18 cellular contexts compared by ENCODE assay signal in the genomic region with DNA sequence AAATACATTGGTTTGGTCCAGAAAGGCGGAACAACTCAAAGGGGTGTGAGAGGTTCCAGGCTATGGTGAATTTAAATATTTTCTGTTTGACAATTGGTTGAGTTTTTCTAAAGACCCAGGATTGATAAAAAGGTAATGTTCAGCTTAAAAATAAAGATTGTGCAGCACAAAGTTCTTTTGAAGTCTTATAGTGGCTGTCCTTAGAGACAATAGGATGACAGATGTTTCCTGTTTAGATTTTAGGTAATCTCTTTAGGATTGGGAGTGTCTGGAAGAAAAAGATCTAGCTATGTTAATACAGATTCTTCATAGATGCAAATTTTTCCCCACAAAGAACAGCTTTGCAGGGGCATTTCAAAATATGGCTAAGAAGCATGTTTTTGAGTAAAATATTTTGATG.
"Had no signal": no experiment of that assay in that cellular context is flagged by ENCODE, and none has a peak within 500 bp of the region (broad histone marks: within the 10 kb centered on the region; RNA-seq: fewer than 3 reads in every experiment).

No MANE protein-coding gene starts in this region.

- H3K36me3 ChIP-seq: esophagus muscularis mucosa, gastrocnemius medialis, heart right ventricle, pancreas, vagina had no signal

- H3K4me1 ChIP-seq: esophagus muscularis mucosa, gastrocnemius medialis, heart right ventricle, pancreas, vagina had no signal

- DNase-seq: dorsolateral prefrontal cortex; effector CD8-positive, alpha-beta T cell; gastrocnemius medialis; heart right ventricle; hypothalamus; kidney glomerular epithelial cell; mesendoderm; naive B cell; occipital lobe; pancreas; right cardiac atrium; small intestine; stimulated activated CD4-positive, alpha-beta T cell treated with anti-CD3 and anti-CD28 coated beads, Interleukin-12 subunit alpha, Interleukin-12 subunit beta, amount 100 ng/mL, for 4 hours; stimulated activated naive CD4-positive, alpha-beta T cell treated with Interleukin-2 at 50 U/mL for 16 hours had no signal

- H3K9me3 ChIP-seq: esophagus muscularis mucosa, gastrocnemius medialis, heart right ventricle, pancreas, vagina had no signal

- H3K27me3 ChIP-seq: dorsolateral prefrontal cortex, esophagus muscularis mucosa, gastrocnemius medialis, heart right ventricle, pancreas, vagina had no signal

- H3K27ac ChIP-seq: dorsolateral prefrontal cortex, epithelial cell of prostate, esophagus muscularis mucosa, gastrocnemius medialis, heart right ventricle, pancreas, vagina had no signal

- ATAC-seq: gastrocnemius medialis, heart right ventricle, pancreas, right cardiac atrium had no signal

- H3K4me3 ChIP-seq: dorsolateral prefrontal cortex, esophagus muscularis mucosa, gastrocnemius medialis, heart right ventricle, pancreas, vagina had no signal

- FAIRE-seq: islet of Langerhans, pancreas had no signal
